1 cellular context compared by ENCODE assay signal in genomic region chr11:108906329-108906728, GRCh38.
TF ChIP-seq lines count a peak whose summit lies in the region.

No MANE protein-coding gene starts in this region.

TF ChIP-seq in WTC11, 78 proteins besides CTCF, POLR2A, EP300 and RAD21 (continued from another document):
- no peak for TF ChIP-seq GTF2I (CRISPR knock-in tag; conservative IDR thresholded peaks at IDR 0.05)
- TF ChIP-seq ARID4B (CRISPR knock-in tag; IDR thresholded peaks at IDR 0.05; ENCODE audit: borderline replicate concordance) = no peak
- no peak for TF ChIP-seq RORB (CRISPR knock-in tag; IDR thresholded peaks at IDR 0.05)
- TF ChIP-seq, protein P1, sequence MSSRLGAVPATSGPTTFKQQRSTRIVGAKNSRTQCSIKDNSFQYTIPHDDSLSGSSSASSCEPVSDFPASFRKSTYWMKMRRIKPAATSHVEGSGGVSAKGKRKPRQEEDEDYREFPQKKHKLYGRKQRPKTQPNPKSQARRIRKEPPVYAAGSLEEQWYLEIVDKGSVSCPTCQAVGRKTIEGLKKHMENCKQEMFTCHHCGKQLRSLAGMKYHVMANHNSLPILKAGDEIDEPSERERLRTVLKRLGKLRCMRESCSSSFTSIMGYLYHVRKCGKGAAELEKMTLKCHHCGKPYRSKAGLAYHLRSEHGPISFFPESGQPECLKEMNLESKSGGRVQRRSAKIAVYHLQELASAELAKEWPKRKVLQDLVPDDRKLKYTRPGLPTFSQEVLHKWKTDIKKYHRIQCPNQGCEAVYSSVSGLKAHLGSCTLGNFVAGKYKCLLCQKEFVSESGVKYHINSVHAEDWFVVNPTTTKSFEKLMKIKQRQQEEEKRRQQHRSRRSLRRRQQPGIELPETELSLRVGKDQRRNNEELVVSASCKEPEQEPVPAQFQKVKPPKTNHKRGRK (CRISPR knock-in tag; IDR thresholded peaks at IDR 0.05; ENCODE audit: borderline replicate concordance) = no peak
TF ChIP-seq in WTC11: peak in this region for 0.
